ENCODE assay signal across 20 cellular contexts in the genomic region with DNA sequence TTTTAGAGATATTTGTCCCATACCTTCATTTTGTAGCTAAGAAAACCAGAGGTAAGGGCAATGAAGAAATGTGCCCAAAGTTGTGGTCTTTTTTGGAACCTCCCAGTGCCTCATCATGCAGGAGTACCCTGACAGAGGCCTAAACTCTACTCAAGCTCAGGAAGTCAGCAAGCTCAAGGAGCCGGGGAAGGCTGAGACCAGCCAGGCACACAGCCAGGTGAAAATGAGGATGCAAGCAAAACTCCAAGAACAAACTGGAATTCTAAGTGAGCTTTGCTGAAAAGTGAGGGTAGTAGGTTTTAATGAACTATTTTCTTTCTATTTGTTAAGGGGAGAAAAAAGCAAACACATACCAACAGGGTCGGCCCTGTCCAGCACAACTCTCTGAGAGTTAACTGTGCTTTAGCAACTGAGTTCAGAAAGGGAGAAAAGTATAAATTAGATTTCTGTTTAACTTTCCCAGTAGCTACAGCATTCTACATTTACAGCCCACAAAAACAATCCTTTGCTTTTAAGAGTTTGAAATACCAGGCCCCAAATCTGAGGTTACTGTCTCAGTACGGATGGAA.
DNase-seq lines count a peak whose midpoint lies in the region; ATAC-seq and TF ChIP-seq lines count a peak whose summit lies in the region.
"Had no signal": no experiment of that assay in that cellular context is flagged by ENCODE, and none has a peak within 500 bp of the region (broad histone marks: within the 10 kb centered on the region; RNA-seq: fewer than 3 reads in every experiment).

No MANE protein-coding gene starts in this region.

- CTCF ChIA-PET in HEK293 (lab: Yijun Ruan, JAX), result interaction anchor here (0.9 to 1.5 kb wide), 4 partner anchors 8 to 150 kb away, joined by 3 to 6 read pairs (median 4); no protein-coding TSS in a partner anchor

- POLR2A ChIA-PET in HEK293 (lab: Yijun Ruan, JAX), result no interaction called here

- no peaks in the 10 kb centered on the region for H3K27me3 Mint-ChIP-seq in activated T-helper 1 cell treated with anti-CD3 and anti-CD28 coated beads, Interleukin-12 subunit alpha, Interleukin-12 subunit beta, Interleukin-2, Interleukin-4 antibody, amounts not matched to agents 30 ng/mL and 10 ng/mL and 1 ng/mL, durations not matched to agents 14 hours and 24 hours and 36 hours (ENCODE audit: insufficient read depth)
- H3K27me3 Mint-ChIP-seq: CD4-positive, alpha-beta T cell; naive thymus-derived CD8-positive, alpha-beta T cell had no signal

- no peak overlapping the region for H3K4me2 ChIP-seq in trophoblast cell (ENCODE audit: low read length)

- peak overlapping the region; percentile 69 for H2BK12ac ChIP-seq in trophoblast cell (ENCODE audit: low read length)

- H3K4me3 Mint-ChIP-seq in activated T-helper 1 cell treated with anti-CD3 and anti-CD28 coated beads, Interleukin-12 subunit alpha, Interleukin-12 subunit beta, Interleukin-2, Interleukin-4 antibody, amounts not matched to agents 30 ng/mL and 10 ng/mL and 1 ng/mL, durations not matched to agents 14 hours and 24 hours and 36 hours, result no peak overlapping the region
- H3K4me3 Mint-ChIP-seq: activated naive CD4-positive, alpha-beta T cell treated with anti-CD3 and anti-CD28 coated beads for 36 hours; CD4-positive, alpha-beta T cell; naive thymus-derived CD8-positive, alpha-beta T cell had no signal

- peak overlapping the region; percentile 51 for H4K91ac ChIP-seq in trophoblast cell (ENCODE audit: low read depth, low read length)

- H3K14ac ChIP-seq in trophoblast cell (ENCODE audit: low read length), result no peak overlapping the region

- H2BK5ac ChIP-seq in trophoblast cell (ENCODE audit: low read depth, low read length, poor library complexity), result peak overlapping the region; percentile 77

- intact Hi-C loops in activated T-helper 1 cell treated with anti-CD3 and anti-CD28 coated beads, Interleukin-12 subunit alpha, Interleukin-12 subunit beta, Interleukin-2, Interleukin-4 antibody, amounts not matched to agents 30 ng/mL and 10 ng/mL and 1 ng/mL, durations not matched to agents 14 hours and 24 hours and 36 hours (cut with micrococcal nuclease), result no loop called here

- H3K27me3 ChIP-seq in trophoblast cell (ENCODE audit: insufficient read depth, low read length), result no peaks in the 10 kb centered on the region

- no CpG with 5 or more reads among the region's 3 CpGs for WGBS in trophoblast cell (ENCODE audit: extremely low coverage, insufficient coverage, insufficient read length)

- no peak overlapping the region for H2AFZ ChIP-seq in trophoblast cell (ENCODE audit: insufficient read depth, low read length, poor library complexity)

- no peak for ATAC-seq in GM19397 (IDR thresholded peaks at IDR 0.05; ENCODE audit: unreplicated experiment)
- ATAC-seq: naive thymus-derived CD8-positive, alpha-beta T cell had no signal

- H3K9ac ChIP-seq in trophoblast cell (ENCODE audit: low read length), result no peak overlapping the region

- no peak overlapping the region for H3K4ac ChIP-seq in trophoblast cell (ENCODE audit: low read depth, low read length)

- peaks cover 24% of the 10 kb centered on the region for H3K79me1 ChIP-seq in trophoblast cell (ENCODE audit: low read length)

- H3K27ac ChIP-seq in HEK293 (ENCODE audit: extremely low read depth, low read depth, low read length) (no peak overlapping the region), trophoblast cell (ENCODE audit: low read depth, low read length) (peak overlapping the region; percentile 95)
- H3K27ac ChIP-seq: VCaP had no signal

- H3K36me3 ChIP-seq in HEK293 (ENCODE audit: control insufficient read depth in 2 of 2, insufficient read depth in 1 of 2, low read length in 2 of 2) (no peaks in the 10 kb centered on the region), trophoblast cell (ENCODE audit: control insufficient read depth in 1 of 2, insufficient read depth in 2 of 2, low read length in 2 of 2) (no peaks in the 10 kb centered on the region)

- peak overlapping the region; percentile 81 for H2BK120ac ChIP-seq in trophoblast cell (ENCODE audit: insufficient read depth, low read length, poor library complexity)

- peak overlapping the region; percentile 19 for H3K27ac Mint-ChIP-seq in activated T-helper 1 cell treated with anti-CD3 and anti-CD28 coated beads, Interleukin-12 subunit alpha, Interleukin-12 subunit beta, Interleukin-2, Interleukin-4 antibody, amounts not matched to agents 30 ng/mL and 10 ng/mL and 1 ng/mL, durations not matched to agents 14 hours and 24 hours and 36 hours
- H3K27ac Mint-ChIP-seq: activated naive CD4-positive, alpha-beta T cell treated with anti-CD3 and anti-CD28 coated beads for 36 hours; CD4-positive, alpha-beta T cell had no signal

- peak overlapping the region; percentile 43 for H4K8ac ChIP-seq in trophoblast cell (ENCODE audit: low read depth, low read length)

- H3K4me3 ChIP-seq in HEK293 (ENCODE audit: low read depth, low read length) (no peak overlapping the region), trophoblast cell (ENCODE audit: low read depth, low read length) (no peak overlapping the region)
- H3K4me3 ChIP-seq: lung had no signal

- H3K4me1 Mint-ChIP-seq in activated T-helper 1 cell treated with anti-CD3 and anti-CD28 coated beads, Interleukin-12 subunit alpha, Interleukin-12 subunit beta, Interleukin-2, Interleukin-4 antibody, amounts not matched to agents 30 ng/mL and 10 ng/mL and 1 ng/mL, durations not matched to agents 14 hours and 24 hours and 36 hours (ENCODE audit: low read depth), result peaks cover 36% of the 10 kb centered on the region

- no peak for TF ChIP-seq CTCF in HEK293 (tag by site-specific recombination; IDR thresholded peaks at IDR 0.05)

- H4K12ac ChIP-seq in trophoblast cell (ENCODE audit: low read depth, low read length), result no peak overlapping the region

- peaks cover 6% of the 10 kb centered on the region for H3K36me3 Mint-ChIP-seq in activated T-helper 1 cell treated with anti-CD3 and anti-CD28 coated beads, Interleukin-12 subunit alpha, Interleukin-12 subunit beta, Interleukin-2, Interleukin-4 antibody, amounts not matched to agents 30 ng/mL and 10 ng/mL and 1 ng/mL, durations not matched to agents 14 hours and 24 hours and 36 hours (ENCODE audit: low read depth)

- DNase-seq in activated T-helper 1 cell treated with anti-CD3 and anti-CD28 coated beads, Interleukin-12 subunit alpha, Interleukin-12 subunit beta, Interleukin-2, Interleukin-4 antibody, amounts not matched to agents 30 ng/mL and 10 ng/mL and 1 ng/mL, durations not matched to agents 14 hours and 24 hours and 36 hours (ENCODE audit: low spot score), result no peak
- DNase-seq in globus pallidus (ENCODE audit: low spot score) (peak; percentile 37), trophoblast cell (no peak), HCEC 1CT (no peak), NCI-H187 treated with DMSO at 0.1 percent for 48 hours (lab: John Stamatoyannopoulos, UW) (no peak), NCI-H2171 treated with DMSO at 0.1 percent for 48 hours (lab: John Stamatoyannopoulos, UW) (no peak)
- DNase-seq: activated CD4-positive, alpha-beta T cell treated with anti-CD3 and anti-CD28 coated beads, Interleukin-2, amount 50 U/mL, for 48 hours; activated naive CD4-positive, alpha-beta T cell treated with anti-CD3 and anti-CD28 coated beads for 36 hours; CD4-positive, alpha-beta T cell; cortex of kidney; naive thymus-derived CD8-positive, alpha-beta T cell; NCI-H1105; NCI-H69; OCI-M1; retina; T-helper 2 cell had no signal

- H3K23ac ChIP-seq in trophoblast cell (ENCODE audit: low read length), result no peak overlapping the region

- no peaks in the 10 kb centered on the region for H3K9me3 Mint-ChIP-seq in activated T-helper 1 cell treated with anti-CD3 and anti-CD28 coated beads, Interleukin-12 subunit alpha, Interleukin-12 subunit beta, Interleukin-2, Interleukin-4 antibody, amounts not matched to agents 30 ng/mL and 10 ng/mL and 1 ng/mL, durations not matched to agents 14 hours and 24 hours and 36 hours
- H3K9me3 Mint-ChIP-seq: activated naive CD4-positive, alpha-beta T cell treated with anti-CD3 and anti-CD28 coated beads for 36 hours; CD4-positive, alpha-beta T cell; naive thymus-derived CD8-positive, alpha-beta T cell had no signal

- H2AK5ac ChIP-seq in trophoblast cell (ENCODE audit: low read length), result peak overlapping the region; percentile 74

- H3K79me2 ChIP-seq in trophoblast cell (ENCODE audit: control insufficient read depth, insufficient read depth, low read length, poor library complexity), result peaks cover 2% of the 10 kb centered on the region

- H3K9me3 ChIP-seq in HEK293 (ENCODE audit: control insufficient read depth, insufficient read depth, low read depth, low read length) (no peaks in the 10 kb centered on the region), trophoblast cell (ENCODE audit: insufficient read depth, low read depth, low read length) (no peaks in the 10 kb centered on the region)

- H3K4me1 ChIP-seq in HEK293 (ENCODE audit: control insufficient read depth, insufficient read depth, low read length) (no peaks in the 10 kb centered on the region), trophoblast cell (ENCODE audit: control insufficient read depth in 1 of 2, insufficient read depth in 2 of 2, low read length in 2 of 2) (peaks cover 25 to 32% of the 10 kb centered on the region in 2 experiments)

- H3K18ac ChIP-seq in trophoblast cell (ENCODE audit: low read length), result peak overlapping the region; percentile 51

TF ChIP-seq in HEK293, 187 proteins besides CTCF, POLR2A, EP300 and RAD21 (continues in another document):
- no peak for TF ChIP-seq ZNF76 (tag by site-specific recombination; IDR thresholded peaks at IDR 0.05; ENCODE audit: borderline replicate concordance, low read depth)
